Comparison of ENCODE assay signal across 31 cellular contexts in genomic region chr21:43825610-43825935, GRCh38.
"Had no signal": no experiment of that assay in that cellular context is flagged by ENCODE, and none has a peak within 500 bp of the region (broad histone marks: within the 10 kb centered on the region; RNA-seq: fewer than 3 reads in every experiment).

No MANE protein-coding gene starts in this region.

- H3K27me3 ChIP-seq: adrenal gland, body of pancreas had no signal

- H3K4me1 ChIP-seq: adrenal gland, breast epithelium had no signal

- H3K36me3 ChIP-seq: adrenal gland, brain microvascular endothelial cell, breast epithelium had no signal

- H3K9me3 ChIP-seq: adrenal gland, body of pancreas, breast epithelium had no signal

- H3K27ac ChIP-seq: adrenal gland, body of pancreas, brain microvascular endothelial cell, breast epithelium had no signal

- DNase-seq: activated B cell treated with CpG ODN at 0.5 μM for 24 hours; activated CD4-positive, alpha-beta memory T cell treated with anti-CD3 and anti-CD28 coated beads for 36 hours; activated CD4-positive, alpha-beta T cell treated with anti-CD3 and anti-CD28 coated beads for 4 hours; activated CD4-positive, alpha-beta T cell treated with anti-CD3 and anti-CD28 coated beads, Interleukin-2, amount 10 ng/mL, durations not matched to agents 24 days and 14 days; activated CD4-positive, alpha-beta T cell treated with anti-CD3 and anti-CD28 coated beads, Interleukin-2, amount 50 U/mL, for 1 hour; activated CD4-positive, alpha-beta T cell treated with anti-CD3 and anti-CD28 coated beads, Interleukin-2, amount 50 U/mL, for 4 hours; activated CD4-positive, CD25-positive, alpha-beta regulatory T cell treated with anti-CD3 and anti-CD28 coated beads, Interleukin-2, amount 50 U/mL, for 72 hours; activated CD8-positive, alpha-beta memory T cell treated with anti-CD3 and anti-CD28 coated beads, Interleukin-2, amount 50 U/mL, for 4 hours; activated CD8-positive, alpha-beta T cell treated with anti-CD3 and anti-CD28 coated beads for 36 hours; activated effector memory CD4-positive, alpha-beta T cell treated with anti-CD3 and anti-CD28 coated beads, Interleukin-2, amount 50 U/mL, for 16 hours; activated gamma-delta T cell treated with Interleukin-2 at 50 U/mL for 16 hours; activated naive CD4-positive, alpha-beta T cell; activated naive CD4-positive, alpha-beta T cell treated with anti-CD3 and anti-CD28 coated beads for 36 hours; activated naive CD4-positive, alpha-beta T cell treated with anti-CD3 and anti-CD28 coated beads, Interleukin-2, amount 50 U/mL, for 16 hours; activated naive CD8-positive, alpha-beta T cell treated with anti-CD3 and anti-CD28 coated beads for 36 hours; activated T-cell treated with anti-CD3 and anti-CD28 coated beads for 4 hours; activated T-cell treated with anti-CD3 and anti-CD28 coated beads, Interleukin-2, amount 50 U/mL, for 1 hour; activated T-cell treated with anti-CD3 and anti-CD28 coated beads, Interleukin-2, amount 50 U/mL, for 4 hours; activated T-cell treated with anti-CD3 and anti-CD28 coated beads, Interleukin-2, amount 50 U/mL, for 72 hours; amniotic stem cell; body of pancreas; brain microvascular endothelial cell; central memory CD4-positive, alpha-beta T cell; SW 1271; T-helper 1 cell; T-helper 2 cell; T-helper 9 cell had no signal

- ATAC-seq: activated naive CD4-positive, alpha-beta T cell treated with anti-CD3 and anti-CD28 coated beads, Interleukin-2, amount 50 U/mL, for 72 hours; activated T-helper 17 cell treated with anti-CD3 and anti-CD28 coated beads, Interleukin-2, amount 50 U/mL, for 72 hours had no signal

- H3K4me3 ChIP-seq: adrenal gland, body of pancreas, breast epithelium had no signal
